ENCODE assay signal across 9 cellular contexts in the genomic region with DNA sequence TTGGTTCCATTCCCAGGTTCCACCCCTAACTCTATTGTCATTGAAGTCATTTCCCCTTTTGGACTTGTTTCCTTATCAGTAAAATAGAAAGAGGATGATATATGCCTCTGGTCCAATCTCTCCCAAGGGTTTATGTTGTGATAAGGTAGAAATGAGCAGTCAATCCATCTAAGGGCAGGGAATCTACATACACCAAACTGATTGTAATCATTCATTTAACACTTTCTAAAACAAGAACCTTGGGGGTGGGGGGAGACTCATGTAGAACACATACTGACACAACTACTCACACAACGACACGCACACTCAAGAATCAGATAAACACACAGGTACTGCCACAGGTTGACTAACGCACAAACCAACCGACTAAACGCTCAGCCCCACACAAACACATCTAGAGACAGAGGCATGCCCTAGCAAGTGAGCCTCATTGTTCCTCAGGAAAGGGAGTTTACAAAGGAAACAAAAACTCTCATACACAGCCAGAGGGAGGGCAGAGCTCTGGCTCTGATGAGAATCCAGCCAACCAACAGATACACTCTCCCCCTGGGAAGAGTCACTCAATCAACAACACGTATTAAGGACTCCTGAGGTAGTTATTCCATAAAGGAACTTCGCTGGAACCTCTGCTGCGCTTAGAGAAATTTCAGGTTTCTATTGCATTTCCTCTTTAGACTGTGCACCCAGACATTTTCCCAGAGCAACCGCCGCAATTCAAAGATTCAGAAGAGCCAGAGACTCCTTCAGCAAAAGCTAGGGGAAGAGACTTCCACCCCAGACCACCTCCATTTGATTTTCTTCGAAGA. TPM values are rescaled to one million over a fixed set of nuclear protein-coding genes. Genes with fewer than 3 reads are reported as not detected.
DNase-seq lines count a peak whose midpoint lies in the region; ATAC-seq and TF ChIP-seq lines count a peak whose summit lies in the region.
"Had no signal": no experiment of that assay in that cellular context is flagged by ENCODE, and none has a peak within 500 bp of the region (broad histone marks: within the 10 kb centered on the region; RNA-seq: fewer than 3 reads in every experiment).

No MANE protein-coding gene starts in this region.

- H3K36me3 ChIP-seq in brain microvascular endothelial cell (replicated peaks) (no peaks in the 10 kb centered on the region), left lung (no peaks in the 10 kb centered on the region), tibial nerve (no peaks in the 10 kb centered on the region)

- in situ Hi-C loops in brain microvascular endothelial cell (cut with HindIII; ENCODE audit: low pct_ligation_motif_present, low sequenced_read_pairs): no loop called here

- H3K4me3 ChIP-seq in brain microvascular endothelial cell (ENCODE audit: low read depth, low read length): peak overlapping the region; percentile 60
- H3K4me3 ChIP-seq in left lung: peak overlapping the region; percentile 77 to 93
- peak overlapping the region; percentile 27 to 67 (median 43) for H3K4me3 ChIP-seq in tibial nerve

- H3K27me3 ChIP-seq in brain microvascular endothelial cell (replicated peaks): peaks cover 9% of the 10 kb centered on the region
- H3K27me3 ChIP-seq in left lung: no peaks in the 10 kb centered on the region
- H3K27me3 ChIP-seq in tibial nerve: peaks cover 0 to 44% of the 10 kb centered on the region in 2 donors

- TF ChIP-seq POLR2A in tibial nerve (IDR thresholded peaks at IDR 0.05): no peak

- intact Hi-C loops in left lung (cut with DNase I): no loop called here

- ATAC-seq in left lung: peak; percentile 4
- ATAC-seq in GM18867 (IDR thresholded peaks at IDR 0.05; ENCODE audit: unreplicated experiment): no peak

- DNase-seq in NCI-H2171 treated with DMSO at 0.1 percent for 48 hours (lab: John Stamatoyannopoulos, UW) (peak; percentile 14), NCI-H2171 (lab: John Stamatoyannopoulos, UW) (no peak), NCI-H1105 (lab: John Stamatoyannopoulos, UW) (peak; percentile 61), brain microvascular endothelial cell (no peak), left lung (no peak), tibial nerve (ENCODE audit: low spot score in 2 of 2) (no peak), iPS-NIHi7 (ENCODE audit: extremely low spot score) (no peak)
- DNase-seq: DND-41 had no signal

- no peak overlapping the region for H3K27ac ChIP-seq in brain microvascular endothelial cell
- H3K27ac ChIP-seq in left lung: peak overlapping the region; percentile 83 to 93
- H3K27ac ChIP-seq in tibial nerve: peak overlapping the region in 3 of 4 donors; percentile 31 to 85 (median 59)

- H3K4me1 ChIP-seq in left lung: peaks cover 8 to 55% of the 10 kb centered on the region in 2 donors
- peaks cover 0 to 16% (median 7%) of the 10 kb centered on the region in 4 donors for H3K4me1 ChIP-seq in tibial nerve

- TF ChIP-seq CTCF in brain microvascular endothelial cell (IDR thresholded peaks at IDR 0.05; ENCODE audit: low read depth, low read length, missing control alignments): no peak
- TF ChIP-seq CTCF in left lung (IDR thresholded peaks at IDR 0.05): no peak
- TF ChIP-seq CTCF in tibial nerve (IDR thresholded peaks at IDR 0.05): no peak

- TF ChIP-seq EP300 in tibial nerve (IDR thresholded peaks at IDR 0.05): no peak

- 16 to 20% methylated on average over 11 of the region's 11 CpGs for WGBS in tibial nerve, 2 donors

- no peaks in the 10 kb centered on the region for H3K9me3 ChIP-seq in left lung
- H3K9me3 ChIP-seq in tibial nerve: no peaks in the 10 kb centered on the region

RNA-seq across cellular contexts. Expression of gene F11R, which starts 1.0 kb away (rescaled TPM):
- 100 to 1,000 TPM; 142 to 164 TPM for total RNA-seq in left lung
- total RNA-seq in tibial nerve: 10 to 100 TPM in 3 of 4 donors, 1 to 10 TPM in 1; 6.9 to 23.1 (median 14.9) TPM

RNA-seq across cellular contexts. Expression of gene TSTD1, which starts 18.8 kb away (rescaled TPM):
- total RNA-seq in left lung (10 to 100 TPM; 35.1 to 73.5 TPM), tibial nerve (10 to 100 TPM; 15.7 to 46.9 (median 37.4) TPM)

RNA-seq across cellular contexts. Expression of gene USF1, which starts 25.8 kb away (rescaled TPM):
- 10 to 100 TPM; 56.1 to 72.4 TPM for total RNA-seq in left lung
- 10 to 100 TPM; 59.4 to 66.1 (median 62.9) TPM for total RNA-seq in tibial nerve

RNA-seq across cellular contexts. Expression of gene ARHGAP30, which starts 49.7 kb away (rescaled TPM):
- total RNA-seq in left lung (10 to 100 TPM; 18.8 to 57.7 TPM), tibial nerve (10 to 100 TPM in 2 of 4 donors, 1 to 10 TPM in 2; 6.1 to 14.1 (median 10.2) TPM)

Comparison
In these comparisons a context has a peak if more than half of its experiments do, and no peak if none do; other contexts are left out.
1. DNase-seq: peak in NCI-H2171 treated with DMSO at 0.1 percent for 48 hours (single experiment) and NCI-H1105 (single experiment); none in NCI-H2171 (single experiment), brain microvascular endothelial cell (single experiment), left lung (0 of 2), tibial nerve (0 of 2) and iPS-NIHi7 (single experiment).
2. RNA of gene F11R, which starts 1.0 kb away (total RNA-seq): 142 to 164 TPM in left lung; 6.9 to 23.1 TPM in tibial nerve; every median in the first group is over 4 times any median in the second.
3. Peak in every context shown above with its lines, with median percentiles within 50 percentile points of each other: H3K4me3 ChIP-seq.